In genomic region chr22:46079861-46080821, GRCh38 we compare ENCODE assay signal across 8 cellular contexts.
DNase-seq lines count a peak whose midpoint lies in the region; ATAC-seq and TF ChIP-seq lines count a peak whose summit lies in the region.

No MANE protein-coding gene starts in this region.

- in situ Hi-C loops in brain microvascular endothelial cell (cut with HindIII; ENCODE audit: low pct_ligation_motif_present, low sequenced_read_pairs), result no loop called here

- H3K9me3 ChIP-seq in right lobe of liver (no peaks in the 10 kb centered on the region), aorta (ENCODE audit: control insufficient read depth, low read length) (no peaks in the 10 kb centered on the region)

- intact Hi-C loops in natural killer cell (cut with micrococcal nuclease), result no loop called here
- intact Hi-C loops in right lobe of liver (cut with DNase I), result no loop called here
- intact Hi-C loops in aorta (cut with DNase I), result loop anchor here (5.0 to 10.0 kb wide), 2 partner anchors 32 to 765 kb away; no protein-coding TSS in a partner anchor

- TF ChIP-seq CTCF in natural killer cell (IDR thresholded peaks at IDR 0.05), result no peak
- no peak for TF ChIP-seq CTCF in brain microvascular endothelial cell (IDR thresholded peaks at IDR 0.05; ENCODE audit: low read depth, low read length, missing control alignments)
- no peak for TF ChIP-seq CTCF in right lobe of liver (IDR thresholded peaks at IDR 0.05)

- no peaks in the 10 kb centered on the region for H3K27me3 Mint-ChIP-seq in natural killer cell treated with Interleukin-12 subunit alpha and Interleukin-12 subunit beta and Interleukin-15 and Interleukin-18, amount 100 ng/mL, for 72 hours
- H3K27me3 Mint-ChIP-seq in natural killer cell (ENCODE audit: low read depth in 2 of 2), result no peaks in the 10 kb centered on the region

- peaks cover 0 to 15% of the 10 kb centered on the region in 2 donors for H3K4me1 Mint-ChIP-seq in natural killer cell treated with Interleukin-12 subunit alpha and Interleukin-12 subunit beta and Interleukin-15 and Interleukin-18, amount 100 ng/mL, for 72 hours (ENCODE audit: low read depth in 2 of 2)
- H3K4me1 Mint-ChIP-seq in natural killer cell, result peaks cover 22 to 31% of the 10 kb centered on the region in 2 donors

- H3K27ac ChIP-seq in brain microvascular endothelial cell (peak overlapping the region; percentile 73), right lobe of liver (peak overlapping the region; percentile 72 to 97 (median 95)), aorta (ENCODE audit: low read depth in 1 of 2, low read length in 2 of 2) (peak overlapping the region; percentile 80 to 90)

- peak overlapping the region; percentile 73 for H3K4me3 ChIP-seq in brain microvascular endothelial cell (ENCODE audit: low read depth, low read length)
- peak overlapping the region; percentile 8 for H3K4me3 ChIP-seq in right lobe of liver
- peak overlapping the region; percentile 24 to 30 for H3K4me3 ChIP-seq in aorta (ENCODE audit: low read length in 2 of 2)

- H3K36me3 ChIP-seq in brain microvascular endothelial cell (replicated peaks) (peaks cover 27% of the 10 kb centered on the region), right lobe of liver (peaks cover 0 to 2% (median 0%) of the 10 kb centered on the region in 4 donors), aorta (ENCODE audit: control insufficient read depth in 1 of 2, insufficient read depth in 2 of 2, low read length in 1 of 2) (peaks cover 0 to 2% of the 10 kb centered on the region in 2 donors)

- no peaks in the 10 kb centered on the region for H3K9me3 Mint-ChIP-seq in natural killer cell treated with Interleukin-12 subunit alpha and Interleukin-12 subunit beta and Interleukin-15 and Interleukin-18, amount 100 ng/mL, for 72 hours
- no peaks in the 10 kb centered on the region for H3K9me3 Mint-ChIP-seq in natural killer cell

- DNase-seq in natural killer cell treated with Interleukin-12 subunit alpha and Interleukin-12 subunit beta and Interleukin-15 and Interleukin-18, amount 100 ng/mL, for 72 hours (ENCODE audit: low spot score), result peak; percentile 56
- DNase-seq in natural killer cell (no peak), brain microvascular endothelial cell (no peak), right lobe of liver (peak; percentile 51 to 56 (median 52)), aorta (peak; percentile 94 to 95), NCI-H1930 (lab: John Stamatoyannopoulos, UW) (no peak), SKM-1 treated with dmso at 0.1 percent for 144 hours (lab: John Stamatoyannopoulos, UW; ENCODE audit: unreplicated experiment) (no peak)
- DNase-seq in activated CD4-positive, alpha-beta T cell treated with anti-CD3 and anti-CD28 coated beads, Interleukin-2, amount 50 U/mL, for 1 hour, result no peak

- H3K4me1 ChIP-seq in right lobe of liver (peaks cover 0 to 50% (median 25%) of the 10 kb centered on the region in 4 donors), aorta (ENCODE audit: control insufficient read depth in 1 of 2, insufficient read depth in 2 of 2, low read length in 2 of 2) (no peaks in the 10 kb centered on the region)

- no peak for TF ChIP-seq POLR2A in right lobe of liver (IDR thresholded peaks at IDR 0.05)

- 54% methylated on average over 21 of the region's 57 CpGs for WGBS in right lobe of liver (ENCODE audit: insufficient coverage, low coverage, low lambda C conversion rate, missing lambda C conversion rate)
- WGBS in aorta, 2 donors, result 1 to 8% methylated on average over 44 to 57 of the region's 57 CpGs

- H3K36me3 Mint-ChIP-seq in natural killer cell treated with Interleukin-12 subunit alpha and Interleukin-12 subunit beta and Interleukin-15 and Interleukin-18, amount 100 ng/mL, for 72 hours, result no peaks in the 10 kb centered on the region
- H3K36me3 Mint-ChIP-seq in natural killer cell, result no peaks in the 10 kb centered on the region

- no peaks in the 10 kb centered on the region for H3K27me3 ChIP-seq in brain microvascular endothelial cell (replicated peaks)
- no peaks in the 10 kb centered on the region for H3K27me3 ChIP-seq in right lobe of liver
- no peaks in the 10 kb centered on the region for H3K27me3 ChIP-seq in aorta (ENCODE audit: control insufficient read depth in 1 of 2, insufficient read depth in 2 of 2, low read length in 1 of 2)

- H3K27ac Mint-ChIP-seq in natural killer cell treated with Interleukin-12 subunit alpha and Interleukin-12 subunit beta and Interleukin-15 and Interleukin-18, amount 100 ng/mL, for 72 hours, result no peak overlapping the region
- H3K27ac Mint-ChIP-seq in natural killer cell, result no peak overlapping the region

- no peak for ATAC-seq in natural killer cell treated with Interleukin-12 subunit alpha and Interleukin-12 subunit beta and Interleukin-15 and Interleukin-18, amount 100 ng/mL, for 72 hours
- ATAC-seq in natural killer cell, result no peak
- peak; percentile 3 to 16 (median 8) for ATAC-seq in right lobe of liver
- ATAC-seq in aorta (ENCODE audit: low FRiP score), result peak; percentile 79

- H3K4me3 Mint-ChIP-seq in natural killer cell treated with Interleukin-12 subunit alpha and Interleukin-12 subunit beta and Interleukin-15 and Interleukin-18, amount 100 ng/mL, for 72 hours, result no peak overlapping the region
- H3K4me3 Mint-ChIP-seq in natural killer cell, result no peak overlapping the region

Comparison
In these comparisons a context has a peak if more than half of its experiments do, and no peak if none do; other contexts are left out.
1. DNase-seq: peak in natural killer cell treated with Interleukin-12 subunit alpha and Interleukin-12 subunit beta and Interleukin-15 and Interleukin-18, amount 100 ng/mL, for 72 hours (single experiment), right lobe of liver (3 of 3) and aorta (2 of 2); none in natural killer cell (single experiment), brain microvascular endothelial cell (single experiment), activated CD4-positive, alpha-beta T cell treated with anti-CD3 and anti-CD28 coated beads, Interleukin-2, amount 50 U/mL, for 1 hour (single experiment), NCI-H1930 (0 of 2) and SKM-1 treated with dmso at 0.1 percent for 144 hours (single experiment).
2. ATAC-seq: peak in right lobe of liver (4 of 4) and aorta (single experiment); none in natural killer cell treated with Interleukin-12 subunit alpha and Interleukin-12 subunit beta and Interleukin-15 and Interleukin-18, amount 100 ng/mL, for 72 hours (0 of 2) and natural killer cell (0 of 3).
3. H3K4me3 ChIP-seq: peak in every context shown above with its lines; median percentile 73 in brain microvascular endothelial cell; 27 in aorta; 8 in right lobe of liver.
4. intact Hi-C loops: an anchor here in aorta (5.0 to 10.0 kb wide); none called in natural killer cell and right lobe of liver.
5. Peak in every context shown above with its lines, with median percentiles within 50 percentile points of each other: H3K27ac ChIP-seq.